In the genomic region with DNA sequence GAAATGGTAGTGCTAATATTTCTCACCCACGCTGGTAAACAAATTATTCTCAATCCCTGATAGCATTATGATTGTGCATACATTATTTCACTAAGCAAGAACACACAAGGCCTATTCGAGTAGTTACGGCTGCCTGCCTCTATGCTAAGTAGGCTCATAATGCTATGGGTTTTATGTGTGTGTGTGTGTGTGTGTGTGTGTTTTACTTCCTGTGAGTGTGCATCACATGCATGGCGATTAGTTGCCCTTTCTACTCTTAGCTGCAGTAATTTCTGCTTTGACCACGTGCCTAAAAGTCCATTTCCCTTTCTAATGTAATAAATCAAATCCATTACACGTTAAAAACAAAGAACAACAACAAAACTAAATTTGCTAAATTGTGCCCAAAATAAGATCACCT, we compare ENCODE assay signal across 1 cellular context.
TF ChIP-seq lines count a peak whose summit lies in the region.

No MANE protein-coding gene starts in this region.

TF ChIP-seq in GM23338, 12 proteins besides CTCF, POLR2A, EP300 and RAD21 (continued from another document):
- TF ChIP-seq ETS1 (IDR thresholded peaks at IDR 0.05), result no peak
- no peak for TF ChIP-seq JUNB (IDR thresholded peaks at IDR 0.05; ENCODE audit: unreplicated experiment)
- no peak for TF ChIP-seq EZH2phosphoT487 (IDR thresholded peaks at IDR 0.05; ENCODE audit: unreplicated experiment)
- TF ChIP-seq, protein P1, sequence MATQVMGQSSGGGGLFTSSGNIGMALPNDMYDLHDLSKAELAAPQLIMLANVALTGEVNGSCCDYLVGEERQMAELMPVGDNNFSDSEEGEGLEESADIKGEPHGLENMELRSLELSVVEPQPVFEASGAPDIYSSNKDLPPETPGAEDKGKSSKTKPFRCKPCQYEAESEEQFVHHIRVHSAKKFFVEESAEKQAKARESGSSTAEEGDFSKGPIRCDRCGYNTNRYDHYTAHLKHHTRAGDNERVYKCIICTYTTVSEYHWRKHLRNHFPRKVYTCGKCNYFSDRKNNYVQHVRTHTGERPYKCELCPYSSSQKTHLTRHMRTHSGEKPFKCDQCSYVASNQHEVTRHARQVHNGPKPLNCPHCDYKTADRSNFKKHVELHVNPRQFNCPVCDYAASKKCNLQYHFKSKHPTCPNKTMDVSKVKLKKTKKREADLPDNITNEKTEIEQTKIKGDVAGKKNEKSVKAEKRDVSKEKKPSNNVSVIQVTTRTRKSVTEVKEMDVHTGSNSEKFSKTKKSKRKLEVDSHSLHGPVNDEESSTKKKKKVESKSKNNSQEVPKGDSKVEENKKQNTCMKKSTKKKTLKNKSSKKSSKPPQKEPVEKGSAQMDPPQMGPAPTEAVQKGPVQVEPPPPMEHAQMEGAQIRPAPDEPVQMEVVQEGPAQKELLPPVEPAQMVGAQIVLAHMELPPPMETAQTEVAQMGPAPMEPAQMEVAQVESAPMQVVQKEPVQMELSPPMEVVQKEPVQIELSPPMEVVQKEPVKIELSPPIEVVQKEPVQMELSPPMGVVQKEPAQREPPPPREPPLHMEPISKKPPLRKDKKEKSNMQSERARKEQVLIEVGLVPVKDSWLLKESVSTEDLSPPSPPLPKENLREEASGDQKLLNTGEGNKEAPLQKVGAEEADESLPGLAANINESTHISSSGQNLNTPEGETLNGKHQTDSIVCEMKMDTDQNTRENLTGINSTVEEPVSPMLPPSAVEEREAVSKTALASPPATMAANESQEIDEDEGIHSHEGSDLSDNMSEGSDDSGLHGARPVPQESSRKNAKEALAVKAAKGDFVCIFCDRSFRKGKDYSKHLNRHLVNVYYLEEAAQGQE (IDR thresholded peaks at IDR 0.05; ENCODE audit: unreplicated experiment), result no peak
